In genomic region chr17:81037026-81037782, GRCh38 we compare ENCODE assay signal across 9 cellular contexts. TPM values are rescaled to one million over a fixed set of nuclear protein-coding genes. Genes with fewer than 3 reads are reported as not detected.
A peak's percentile ranks its signal among the peaks of the same experiment; 100 is the strongest.
DNase-seq lines count a peak whose midpoint lies in the region; ATAC-seq and TF ChIP-seq lines count a peak whose summit lies in the region.
"Had no signal": no experiment of that assay in that cellular context is flagged by ENCODE, and none has a peak within 500 bp of the region (broad histone marks: within the 10 kb centered on the region; RNA-seq: fewer than 3 reads in every experiment).

No MANE protein-coding gene starts in this region.

- H3K27me3 ChIP-seq in CD8-positive, alpha-beta memory T cell (ENCODE audit: insufficient read depth, low read length, poor library complexity, severe bottlenecking), result no peaks in the 10 kb centered on the region
- H3K27me3 ChIP-seq in left ventricle myocardium inferior (ENCODE audit: low read depth), result no peaks in the 10 kb centered on the region
- no peaks in the 10 kb centered on the region for H3K27me3 ChIP-seq in tibial nerve

- no peaks in the 10 kb centered on the region for H3K9me3 Mint-ChIP-seq in CD8-positive, alpha-beta memory T cell
- H3K9me3 Mint-ChIP-seq in activated T-helper 1 cell treated with anti-CD3 and anti-CD28 coated beads, Interleukin-12 subunit alpha, Interleukin-12 subunit beta, Interleukin-2, Interleukin-4 antibody, amounts not matched to agents 30 ng/mL and 10 ng/mL and 1 ng/mL, durations not matched to agents 14 hours and 24 hours and 36 hours, result no peaks in the 10 kb centered on the region
- no peaks in the 10 kb centered on the region for H3K9me3 Mint-ChIP-seq in progenitor cell of endocrine pancreas (ENCODE audit: low read depth)
- H3K9me3 Mint-ChIP-seq: activated T-helper 17 cell treated with anti-CD3 and anti-CD28 coated beads, Interleukin-2, amount 50 U/mL, for 72 hours had no signal

- no peak for TF ChIP-seq POLR2A in tibial nerve (IDR thresholded peaks at IDR 0.05)

- no peaks in the 10 kb centered on the region for H3K36me3 ChIP-seq in CD8-positive, alpha-beta memory T cell (ENCODE audit: insufficient read depth, low read length)
- H3K36me3 ChIP-seq in left ventricle myocardium inferior (no peaks in the 10 kb centered on the region), tibial nerve (peaks cover 0 to 7% (median 0%) of the 10 kb centered on the region in 3 donors)

- intact Hi-C loops in activated T-helper 1 cell treated with anti-CD3 and anti-CD28 coated beads, Interleukin-12 subunit alpha, Interleukin-12 subunit beta, Interleukin-2, Interleukin-4 antibody, amounts not matched to agents 30 ng/mL and 10 ng/mL and 1 ng/mL, durations not matched to agents 14 hours and 24 hours and 36 hours (cut with micrococcal nuclease), result loop anchor here (10.0 kb wide), 1 partner anchor 188 kb away; the partner anchor contains the start of gene CEP131
- intact Hi-C loops in left ventricle myocardium inferior (cut with micrococcal nuclease), result no loop called here

- peaks cover 9 to 28% (median 12%) of the 10 kb centered on the region in 3 donors for H3K4me1 Mint-ChIP-seq in CD8-positive, alpha-beta memory T cell
- peaks cover 17% of the 10 kb centered on the region for H3K4me1 Mint-ChIP-seq in activated T-helper 1 cell treated with anti-CD3 and anti-CD28 coated beads, Interleukin-12 subunit alpha, Interleukin-12 subunit beta, Interleukin-2, Interleukin-4 antibody, amounts not matched to agents 30 ng/mL and 10 ng/mL and 1 ng/mL, durations not matched to agents 14 hours and 24 hours and 36 hours (ENCODE audit: low read depth)
- peaks cover 35% of the 10 kb centered on the region for H3K4me1 Mint-ChIP-seq in progenitor cell of endocrine pancreas (ENCODE audit: low read depth)
- H3K4me1 Mint-ChIP-seq: activated T-helper 17 cell treated with anti-CD3 and anti-CD28 coated beads, Interleukin-2, amount 50 U/mL, for 72 hours had no signal

- POLR2A ChIA-PET in CD8-positive, alpha-beta memory T cell (lab: Charles Lee), result no interaction called here

- no peak for DNase-seq in CD8-positive, alpha-beta memory T cell
- no peak for DNase-seq in activated T-helper 1 cell treated with anti-CD3 and anti-CD28 coated beads, Interleukin-12 subunit alpha, Interleukin-12 subunit beta, Interleukin-2, Interleukin-4 antibody, amounts not matched to agents 30 ng/mL and 10 ng/mL and 1 ng/mL, durations not matched to agents 14 hours and 24 hours and 36 hours (ENCODE audit: low spot score)
- DNase-seq in left ventricle myocardium inferior (peak; percentile 80), progenitor cell of endocrine pancreas (ENCODE audit: low spot score, unreplicated experiment) (no peak), tibial nerve (ENCODE audit: low spot score in 2 of 2) (no peak), NCI-H187 (lab: John Stamatoyannopoulos, UW) (no peak)

- no peak for TF ChIP-seq CTCF in left ventricle myocardium inferior (IDR thresholded peaks at IDR 0.05; ENCODE audit: borderline replicate concordance)
- no peak for TF ChIP-seq CTCF in progenitor cell of endocrine pancreas (IDR thresholded peaks at IDR 0.05; ENCODE audit: unreplicated experiment)
- no peak for TF ChIP-seq CTCF in tibial nerve (IDR thresholded peaks at IDR 0.05)

- ATAC-seq in HG02973 (IDR thresholded peaks at IDR 0.05; ENCODE audit: unreplicated experiment) (no peak), GM19351 (IDR thresholded peaks at IDR 0.05; ENCODE audit: unreplicated experiment) (no peak)
- ATAC-seq: activated T-helper 17 cell treated with anti-CD3 and anti-CD28 coated beads, Interleukin-2, amount 50 U/mL, for 72 hours had no signal

- peaks cover 0 to 1% (median 0%) of the 10 kb centered on the region in 3 donors for H3K36me3 Mint-ChIP-seq in CD8-positive, alpha-beta memory T cell
- H3K36me3 Mint-ChIP-seq in activated T-helper 1 cell treated with anti-CD3 and anti-CD28 coated beads, Interleukin-12 subunit alpha, Interleukin-12 subunit beta, Interleukin-2, Interleukin-4 antibody, amounts not matched to agents 30 ng/mL and 10 ng/mL and 1 ng/mL, durations not matched to agents 14 hours and 24 hours and 36 hours (ENCODE audit: low read depth), result no peaks in the 10 kb centered on the region
- peaks cover 4% of the 10 kb centered on the region for H3K36me3 Mint-ChIP-seq in progenitor cell of endocrine pancreas (ENCODE audit: insufficient read depth)

- 73 to 77% methylated on average over 17 to 27 of the region's 27 CpGs for WGBS in tibial nerve, 2 donors

- no peak overlapping the region for H3K27ac ChIP-seq in CD8-positive, alpha-beta memory T cell (ENCODE audit: low read depth, low read length)
- peak overlapping the region; percentile 78 for H3K27ac ChIP-seq in left ventricle myocardium inferior (replicated peaks)
- peak overlapping the region in 2 of 4 donors; percentile 61 to 88 for H3K27ac ChIP-seq in tibial nerve

- H3K4me1 ChIP-seq in CD8-positive, alpha-beta memory T cell (ENCODE audit: insufficient read depth, low read length), result peaks cover 8% of the 10 kb centered on the region
- peaks cover 87% of the 10 kb centered on the region for H3K4me1 ChIP-seq in left ventricle myocardium inferior
- H3K4me1 ChIP-seq in tibial nerve, result peaks cover 0 to 85% (median 46%) of the 10 kb centered on the region in 4 donors

- peak overlapping the region; percentile 24 to 90 (median 84) for H3K4me3 Mint-ChIP-seq in CD8-positive, alpha-beta memory T cell
- H3K4me3 Mint-ChIP-seq in activated T-helper 1 cell treated with anti-CD3 and anti-CD28 coated beads, Interleukin-12 subunit alpha, Interleukin-12 subunit beta, Interleukin-2, Interleukin-4 antibody, amounts not matched to agents 30 ng/mL and 10 ng/mL and 1 ng/mL, durations not matched to agents 14 hours and 24 hours and 36 hours, result peak overlapping the region; percentile 32
- peak overlapping the region; percentile 87 for H3K4me3 Mint-ChIP-seq in progenitor cell of endocrine pancreas (ENCODE audit: low read depth)

- no peak for TF ChIP-seq EP300 in tibial nerve (IDR thresholded peaks at IDR 0.05)

- H3K9me3 ChIP-seq in CD8-positive, alpha-beta memory T cell (ENCODE audit: low read length), result no peaks in the 10 kb centered on the region
- H3K9me3 ChIP-seq in left ventricle myocardium inferior (replicated peaks) (no peaks in the 10 kb centered on the region), tibial nerve (no peaks in the 10 kb centered on the region)

- H3K4me3 ChIP-seq in CD8-positive, alpha-beta memory T cell (ENCODE audit: low read length), result no peak overlapping the region
- H3K4me3 ChIP-seq in left ventricle myocardium inferior (peak overlapping the region; percentile 76), tibial nerve (peak overlapping the region in 1 of 4 donors; percentile 74)

- H3K27me3 Mint-ChIP-seq in CD8-positive, alpha-beta memory T cell, result peaks cover 2 to 8% of the 10 kb centered on the region in 2 donors
- peaks cover 32% of the 10 kb centered on the region for H3K27me3 Mint-ChIP-seq in activated T-helper 1 cell treated with anti-CD3 and anti-CD28 coated beads, Interleukin-12 subunit alpha, Interleukin-12 subunit beta, Interleukin-2, Interleukin-4 antibody, amounts not matched to agents 30 ng/mL and 10 ng/mL and 1 ng/mL, durations not matched to agents 14 hours and 24 hours and 36 hours (ENCODE audit: insufficient read depth)
- H3K27me3 Mint-ChIP-seq in progenitor cell of endocrine pancreas, result peaks cover 4% of the 10 kb centered on the region

- H3K27ac Mint-ChIP-seq in CD8-positive, alpha-beta memory T cell, result peak overlapping the region in 2 of 8 donors; percentile 18 to 64
- no peak overlapping the region for H3K27ac Mint-ChIP-seq in activated T-helper 1 cell treated with anti-CD3 and anti-CD28 coated beads, Interleukin-12 subunit alpha, Interleukin-12 subunit beta, Interleukin-2, Interleukin-4 antibody, amounts not matched to agents 30 ng/mL and 10 ng/mL and 1 ng/mL, durations not matched to agents 14 hours and 24 hours and 36 hours
- H3K27ac Mint-ChIP-seq in progenitor cell of endocrine pancreas, result peak overlapping the region; percentile 49
- H3K27ac Mint-ChIP-seq: activated T-helper 17 cell treated with anti-CD3 and anti-CD28 coated beads, Interleukin-2, amount 50 U/mL, for 72 hours had no signal

- CTCF ChIA-PET in CD8-positive, alpha-beta memory T cell (lab: Charles Lee), result interaction anchor here (0.9 to 1.8 kb wide), 5 partner anchors 17 to 65 kb away, joined by 3 to 8 read pairs (median 4); no protein-coding TSS in a partner anchor

RNA-seq across cellular contexts. Expression of gene BAIAP2, which starts 2.3 kb away (rescaled TPM):
- total RNA-seq in CD8-positive, alpha-beta memory T cell, result 1 to 10 TPM; 5.3 to 8.8 TPM
- 6.6 TPM for polyA plus RNA-seq in CD8-positive, alpha-beta memory T cell
- 4.3 and 5.8 TPM in 2 replicates for total RNA-seq in activated T-helper 1 cell treated with anti-CD3 and anti-CD28 coated beads, Interleukin-12 subunit alpha, Interleukin-12 subunit beta, Interleukin-2, Interleukin-4 antibody, amounts not matched to agents 30 ng/mL and 10 ng/mL and 1 ng/mL, durations not matched to agents 14 hours and 24 hours and 36 hours
- total RNA-seq in left ventricle myocardium inferior, result 27.9 TPM
- 37.6 and 40.4 TPM in 2 replicates for total RNA-seq in progenitor cell of endocrine pancreas
- total RNA-seq in tibial nerve, result 10 to 100 TPM; 49.5 to 81.2 (median 66.9) TPM

RNA-seq across cellular contexts. Expression of gene CHMP6, which starts 45.6 kb away (rescaled TPM):
- 10 to 100 TPM; 31.2 to 32.7 TPM for total RNA-seq in CD8-positive, alpha-beta memory T cell
- 45.1 TPM for polyA plus RNA-seq in CD8-positive, alpha-beta memory T cell
- total RNA-seq in activated T-helper 1 cell treated with anti-CD3 and anti-CD28 coated beads, Interleukin-12 subunit alpha, Interleukin-12 subunit beta, Interleukin-2, Interleukin-4 antibody, amounts not matched to agents 30 ng/mL and 10 ng/mL and 1 ng/mL, durations not matched to agents 14 hours and 24 hours and 36 hours, result 36.6 and 43.5 TPM in 2 replicates
- total RNA-seq in left ventricle myocardium inferior (15.9 TPM), progenitor cell of endocrine pancreas (26.1 and 27.8 TPM in 2 replicates), tibial nerve (10 to 100 TPM; 30.6 to 46.3 (median 40.2) TPM)

Comparison
In these comparisons a context has a peak if more than half of its experiments do, and no peak if none do; other contexts are left out.
1. H3K4me3 Mint-ChIP-seq: peak in every context shown above with its lines; median percentile 87 in progenitor cell of endocrine pancreas; 84 in CD8-positive, alpha-beta memory T cell; 32 in activated T-helper 1 cell treated with anti-CD3 and anti-CD28 coated beads, Interleukin-12 subunit alpha, Interleukin-12 subunit beta, Interleukin-2, Interleukin-4 antibody, amounts not matched to agents 30 ng/mL and 10 ng/mL and 1 ng/mL, durations not matched to agents 14 hours and 24 hours and 36 hours.